ENCODE assay signal across 19 cellular contexts in genomic region chr2:207939342-207940108, GRCh38.
A peak's percentile ranks its signal among the peaks of the same experiment; 100 is the strongest.
DNase-seq lines count a peak whose midpoint lies in the region; ATAC-seq, FAIRE-seq and TF ChIP-seq lines count a peak whose summit lies in the region.
"Had no signal": no experiment of that assay in that cellular context is flagged by ENCODE, and none has a peak within 500 bp of the region (broad histone marks: within the 10 kb centered on the region; RNA-seq: fewer than 3 reads in every experiment).

No MANE protein-coding gene starts in this region.

- intact Hi-C loops in heart left ventricle (cut with DNase I) (no loop called here), pancreas (cut with DNase I) (no loop called here)

- H3K9me3 ChIP-seq in heart left ventricle (no peaks in the 10 kb centered on the region), pancreas (no peaks in the 10 kb centered on the region)
- H3K9me3 ChIP-seq: gastrocnemius medialis, thoracic aorta had no signal

- FAIRE-seq in pancreas (lab: Jason Lieb, UNC) = no peak

- no peak for TF ChIP-seq POLR2A in heart left ventricle (IDR thresholded peaks at IDR 0.05)

- H3K27ac ChIP-seq in heart left ventricle (peak overlapping the region in 10 of 12 donors; percentile 0 to 64 (median 54)), pancreas (no peak overlapping the region)
- H3K27ac ChIP-seq: 22Rv1, gastrocnemius medialis, thoracic aorta had no signal

- 71 to 80% (median 74%) methylated on average over 8 of the region's 8 CpGs for WGBS in heart left ventricle, 4 donors
- WGBS in pancreas, 2 donors = 84 to 87% methylated on average over 8 of the region's 8 CpGs

- peak in 3 of 4 donors; percentile 19 to 37 (median 25) for ATAC-seq in heart left ventricle
- peak in 3 of 4 donors; percentile 50 to 60 (median 55) for ATAC-seq in pancreas
- ATAC-seq in GM18870 (IDR thresholded peaks at IDR 0.05; ENCODE audit: unreplicated experiment) = no peak
- ATAC-seq: activated CD4-positive, CD25-positive, alpha-beta regulatory T cell treated with anti-CD3 and anti-CD28 coated beads, Interleukin-2, amount 50 U/mL, for 24 hours; gastrocnemius medialis; sciatic nerve had no signal

- H3K4me1 ChIP-seq in heart left ventricle (peaks cover 4 to 53% (median 24%) of the 10 kb centered on the region in 12 donors), pancreas (no peaks in the 10 kb centered on the region)

- DNase-seq in DMS153 (lab: John Stamatoyannopoulos, UW) = peak; percentile 40
- no peak for DNase-seq in DMS153 treated with DMSO at 0.1 percent for 48 hours (lab: John Stamatoyannopoulos, UW; ENCODE audit: unreplicated experiment)
- peak; percentile 9 for DNase-seq in NCI-H774 (lab: John Stamatoyannopoulos, UW)
- no peak for DNase-seq in heart left ventricle
- no peak for DNase-seq in pancreas
- DNase-seq in GF-D8 (lab: John Stamatoyannopoulos, UW) = no peak
- no peak for DNase-seq in NCI-H2029 treated with DMSO at 0.1 percent for 48 hours (lab: John Stamatoyannopoulos, UW)
- DNase-seq: C1 segment of cervical spinal cord; DMS79 treated with DMSO at 0.1 percent for 48 hours; gastrocnemius medialis; mesendoderm; NCI-H2029; SIG-M5; stimulated activated CD4-positive, alpha-beta T cell treated with anti-CD3 and anti-CD28 coated beads, Interleukin-4, amount 100 ng/mL, for 1 hour had no signal

- H3K27me3 ChIP-seq in heart left ventricle = no peaks in the 10 kb centered on the region
- no peaks in the 10 kb centered on the region for H3K27me3 ChIP-seq in pancreas
- H3K27me3 ChIP-seq: gastrocnemius medialis had no signal

- H3K36me3 ChIP-seq in heart left ventricle (peaks cover 0 to 11% (median 3%) of the 10 kb centered on the region in 9 donors), pancreas (no peaks in the 10 kb centered on the region)
- H3K36me3 ChIP-seq: gastrocnemius medialis, thoracic aorta had no signal

- no peak overlapping the region for H3K4me3 ChIP-seq in heart left ventricle
- H3K4me3 ChIP-seq in pancreas = no peak overlapping the region
- H3K4me3 ChIP-seq: gastrocnemius medialis, thoracic aorta had no signal

- TF ChIP-seq CTCF in heart left ventricle (IDR thresholded peaks at IDR 0.05) = no peak
- TF ChIP-seq CTCF in pancreas (IDR thresholded peaks at IDR 0.05) = no peak

Comparison
In these comparisons a context has a peak if more than half of its experiments do, and no peak if none do; other contexts are left out.
1. DNase-seq: peak in DMS153 (single experiment) and NCI-H774 (single experiment); none in DMS153 treated with DMSO at 0.1 percent for 48 hours (single experiment), heart left ventricle (0 of 5), pancreas (0 of 6), GF-D8 (single experiment) and NCI-H2029 treated with DMSO at 0.1 percent for 48 hours (single experiment).
2. H3K27ac ChIP-seq: peak in heart left ventricle (10 of 12); none in pancreas (0 of 4).